In genomic region chr20:61875221-61875885, GRCh38 we compare ENCODE assay signal across 16 cellular contexts.
DNase-seq lines count a peak whose midpoint lies in the region; ATAC-seq and TF ChIP-seq lines count a peak whose summit lies in the region.
"Had no signal": no experiment of that assay in that cellular context is flagged by ENCODE, and none has a peak within 500 bp of the region (broad histone marks: within the 10 kb centered on the region; RNA-seq: fewer than 3 reads in every experiment).

No MANE protein-coding gene starts in this region.

- no peak overlapping the region for H3K9ac ChIP-seq in H9 (ENCODE audit: extremely low read depth, insufficient read length, low read length)
- H3K9ac ChIP-seq in PC-3 (ENCODE audit: low read length): no peak overlapping the region
- H3K9ac ChIP-seq in neuronal stem cell (ENCODE audit: low read depth, low read length, poor library complexity): peak overlapping the region; percentile 30
- H3K9ac ChIP-seq: BLaER1 treated with 17β-estradiol and CSF1 and Interleukin-3, amounts not matched to agents 10 nM and 100 nM had no signal

- no peak overlapping the region for H3K4me2 ChIP-seq in H9 (ENCODE audit: insufficient read depth, insufficient read length, low read length)
- H3K4me2 ChIP-seq in PC-3 (ENCODE audit: low read length): no peak overlapping the region
- no peak overlapping the region for H3K4me2 ChIP-seq in neuronal stem cell (ENCODE audit: insufficient read depth, low read length, poor library complexity, severe bottlenecking)
- H3K4me2 ChIP-seq: BLaER1 treated with 17β-estradiol and CSF1 and Interleukin-3, amounts not matched to agents 10 nM and 100 nM had no signal

- H2BK12ac ChIP-seq in H9 (ENCODE audit: insufficient read length, low read depth, low read length) (no peak overlapping the region), neuronal stem cell (ENCODE audit: low read length) (no peak overlapping the region)

- H4K5ac ChIP-seq in H9 (ENCODE audit: insufficient read length, low read depth, low read length): no peak overlapping the region

- H3K4me3 ChIP-seq in PC-3 (ENCODE audit: low read length): no peak overlapping the region
- H3K4me3 ChIP-seq in neuronal stem cell (ENCODE audit: low read length in 2 of 2): no peak overlapping the region
- H3K4me3 ChIP-seq in spleen: no peak overlapping the region
- H3K4me3 ChIP-seq: adrenal gland; BLaER1 treated with 17β-estradiol and CSF1 and Interleukin-3, amounts not matched to agents 10 nM and 100 nM; cardiac muscle cell; thyroid gland had no signal

- no peak overlapping the region for H2BK120ac ChIP-seq in H9 (ENCODE audit: low read depth, low read length, poor library complexity, severe bottlenecking)
- H2BK120ac ChIP-seq in neuronal stem cell (ENCODE audit: low read depth, low read length): no peak overlapping the region

- H3K27me3 ChIP-seq in H9 (ENCODE audit: insufficient read depth, low read length): peaks cover 2% of the 10 kb centered on the region; the same call in 1 of the 2 replicates
- peaks cover 99% of the 10 kb centered on the region for H3K27me3 ChIP-seq in PC-3 (ENCODE audit: low read length)
- H3K27me3 ChIP-seq in neuronal stem cell (ENCODE audit: control insufficient read depth in 3 of 3, insufficient read depth in 3 of 3, low read depth in 1 of 3, low read length in 3 of 3): no peaks in the 10 kb centered on the region
- no peaks in the 10 kb centered on the region for H3K27me3 ChIP-seq in spleen (replicated peaks in 1 of 7)
- H3K27me3 ChIP-seq: adrenal gland; BLaER1 treated with 17β-estradiol and CSF1 and Interleukin-3, amounts not matched to agents 10 nM and 100 nM; cardiac muscle cell; thyroid gland had no signal

- H3K9me2 ChIP-seq in PC-3 (replicated peaks; ENCODE audit: low read length): no peaks in the 10 kb centered on the region

- peaks cover 0 to 5% (median 3%) of the 10 kb centered on the region in 3 experiments; a peak in 4 of 7 replicates for H3K36me3 Mint-ChIP-seq in H9 (ENCODE audit: insufficient read depth in 1 of 3, low read depth in 3 of 3)
- no peaks in the 10 kb centered on the region for H3K36me3 Mint-ChIP-seq in glutamatergic neuron (ENCODE audit: unreplicated experiment)

- H4K20me1 ChIP-seq in H9 (ENCODE audit: control insufficient read depth, insufficient read depth, insufficient read length) (no peaks in the 10 kb centered on the region), PC-3 (ENCODE audit: low read length) (no peaks in the 10 kb centered on the region)

- peaks cover 21% of the 10 kb centered on the region for H3K27me3 Mint-ChIP-seq in H9 (ENCODE audit: low read depth)
- H3K27me3 Mint-ChIP-seq in glutamatergic neuron (ENCODE audit: unreplicated experiment): peaks cover 9% of the 10 kb centered on the region
- H3K27me3 Mint-ChIP-seq: T-helper 17 cell had no signal

- intact Hi-C loops in PC-3 (cut with micrococcal nuclease) (no loop called here), spleen (cut with DNase I; ENCODE audit: low total_unique reads) (no loop called here)

- no peak for TF ChIP-seq POLR2A in spleen (IDR thresholded peaks at IDR 0.05)

- H4K91ac ChIP-seq in H9 (ENCODE audit: insufficient read length, low read depth, low read length) (no peak overlapping the region), neuronal stem cell (ENCODE audit: low read depth, low read length, poor library complexity) (no peak overlapping the region)

- no peak overlapping the region for H2AK5ac ChIP-seq in H9 (ENCODE audit: insufficient read length, low read length)
- H2AK5ac ChIP-seq in neuronal stem cell (ENCODE audit: low read depth, low read length): peak overlapping the region; percentile 68

- no peaks in the 10 kb centered on the region for H3K23me2 ChIP-seq in H9 (ENCODE audit: insufficient read length, low read depth, low read length, poor library complexity, severe bottlenecking)

- no peaks in the 10 kb centered on the region for H3K36me3 ChIP-seq in PC-3 (ENCODE audit: low read depth, low read length)
- H3K36me3 ChIP-seq in neuronal stem cell (replicated peaks in 1 of 2; ENCODE audit: control insufficient read depth in 2 of 2, insufficient read depth in 2 of 2, low read length in 2 of 2): no peaks in the 10 kb centered on the region
- no peaks in the 10 kb centered on the region for H3K36me3 ChIP-seq in spleen
- H3K36me3 ChIP-seq: adrenal gland; BLaER1 treated with 17β-estradiol and CSF1 and Interleukin-3, amounts not matched to agents 10 nM and 100 nM; cardiac muscle cell; thyroid gland had no signal

- H3F3A ChIP-seq in PC-3 (ENCODE audit: low read length, unreplicated experiment): no peaks in the 10 kb centered on the region

- in situ Hi-C loops in GM13977 (cut with MboI; ENCODE audit: low pct_unique_long_range_greater_than_20kb, low sequenced_read_pairs, unreplicated experiment): no loop called here

- H4K8ac ChIP-seq in H9 (replicated peaks; ENCODE audit: insufficient read length, low read depth, low read length): no peak overlapping the region
- H4K8ac ChIP-seq in neuronal stem cell (ENCODE audit: low read depth, low read length): no peak overlapping the region

- CTCF ChIA-PET in PC-3 (lab: Charles Lee): interaction anchor here (0.5 kb wide), 1 partner anchor 1032 kb away, joined by 9 read pairs; no protein-coding TSS in a partner anchor

- H2BK15ac ChIP-seq in H9 (ENCODE audit: low read depth, low read length) (no peak overlapping the region), neuronal stem cell (ENCODE audit: low read length) (peak overlapping the region; percentile 79)

- ATAC-seq in PC-3: peak; percentile 57
- ATAC-seq: T-helper 17 cell had no signal

- no CpG with 5 or more reads among the region's 25 CpGs for WGBS in H9 (ENCODE audit: extremely low coverage, insufficient read length, low lambda C conversion rate)
- WGBS in neuronal stem cell (ENCODE audit: extremely low coverage in 2 of 2, insufficient read length in 2 of 2, insufficient replicate concordance in 1 of 2), 2 donors: no CpG with 5 or more reads among the region's 25 CpGs
- WGBS in spleen, 5 donors: 77 to 89% (median 84%) methylated on average over 25 of the region's 25 CpGs

- H3K23ac ChIP-seq in H9 (ENCODE audit: insufficient read length, low read depth, low read length): no peak overlapping the region
- peak overlapping the region; percentile 75 for H3K23ac ChIP-seq in neuronal stem cell (ENCODE audit: low read depth, low read length, poor library complexity)

- H3K56ac ChIP-seq in H9 (ENCODE audit: insufficient read length, low read depth, low read length): no peak overlapping the region

- H3K14ac ChIP-seq in H9 (ENCODE audit: insufficient read depth, low read length) (no peak overlapping the region), neuronal stem cell (ENCODE audit: low read length) (peak overlapping the region; percentile 85)

- H3K27ac Mint-ChIP-seq in H9 (no peak overlapping the region), glutamatergic neuron (ENCODE audit: unreplicated experiment) (no peak overlapping the region)
- H3K27ac Mint-ChIP-seq: T-helper 17 cell had no signal

- DNase-seq in H9: peak; percentile 56
- DNase-seq in PC-3: peak; percentile 17
- peak; percentile 65 for DNase-seq in glutamatergic neuron
- DNase-seq in neuronal stem cell (ENCODE audit: low spot score): no peak
- DNase-seq in NCI-H774 (lab: John Stamatoyannopoulos, UW): no peak
- no peak for DNase-seq in GM13977 (ENCODE audit: low spot score)
- no peak for DNase-seq in spleen
- DNase-seq: activated CD4-positive, CD25-positive, alpha-beta regulatory T cell treated with anti-CD3 and anti-CD28 coated beads, Interleukin-2, amount 50 U/mL, for 72 hours; adrenal gland; effector CD4-positive, alpha-beta T cell; NK-92 treated with Interleukin-12 subunit alpha and Interleukin-12 subunit beta, amount 100 ng/mL, for 24 hours; stimulated activated CD4-positive, alpha-beta T cell treated with anti-CD3 and anti-CD28 coated beads, Interleukin-12 subunit alpha, Interleukin-12 subunit beta, amount 100 ng/mL, for 4 hours; T-helper 17 cell; thyroid gland had no signal

- POLR2A ChIA-PET in PC-3 (lab: Charles Lee; ENCODE audit: unreplicated experiment): no interaction called here

- H3K4me1 ChIP-seq in H9 (ENCODE audit: insufficient read depth, low read length) (no peaks in the 10 kb centered on the region), PC-3 (ENCODE audit: insufficient read depth, low read length) (no peaks in the 10 kb centered on the region), neuronal stem cell (ENCODE audit: control insufficient read depth in 2 of 2, insufficient read depth in 1 of 2, low read depth in 1 of 2, low read length in 2 of 2) (no peaks in the 10 kb centered on the region), spleen (no peaks in the 10 kb centered on the region)
- H3K4me1 ChIP-seq: adrenal gland, thyroid gland had no signal

- H3K4me3 Mint-ChIP-seq in H9: no peak overlapping the region
- H3K4me3 Mint-ChIP-seq in glutamatergic neuron (ENCODE audit: unreplicated experiment): no peak overlapping the region
- H3K4me3 Mint-ChIP-seq: T-helper 17 cell had no signal

- no peaks in the 10 kb centered on the region for H3K4me1 Mint-ChIP-seq in H9
- H3K4me1 Mint-ChIP-seq in glutamatergic neuron (ENCODE audit: low read depth, unreplicated experiment): no peaks in the 10 kb centered on the region
- H3K4me1 Mint-ChIP-seq: T-helper 17 cell had no signal

- no peaks in the 10 kb centered on the region for H3K9me3 ChIP-seq in H9 (ENCODE audit: control insufficient read depth, low read depth, low read length)
- H3K9me3 ChIP-seq in PC-3 (ENCODE audit: low read length): peaks cover 4% of the 10 kb centered on the region; the same call in 1 of the 2 replicates
- H3K9me3 ChIP-seq in neuronal stem cell (replicated peaks in 1 of 2; ENCODE audit: control insufficient read depth in 2 of 2, insufficient read depth in 1 of 2, low read depth in 1 of 2, low read length in 2 of 2): peaks cover 8 to 12% of the 10 kb centered on the region in 2 donors
- H3K9me3 ChIP-seq in spleen: peaks cover 0 to 11% (median 0%) of the 10 kb centered on the region in 8 donors
- H3K9me3 ChIP-seq: adrenal gland, thyroid gland had no signal

- H2AFZ ChIP-seq in H9 (ENCODE audit: low read length): no peak overlapping the region
- H2AFZ ChIP-seq in PC-3 (ENCODE audit: low read length): no peak overlapping the region
- H2AFZ ChIP-seq in neuronal stem cell (ENCODE audit: low read length): no peak overlapping the region

- H3K4ac ChIP-seq in H9 (ENCODE audit: low read depth, low read length): no peak overlapping the region
- H3K4ac ChIP-seq in neuronal stem cell (ENCODE audit: low read length): peak overlapping the region; percentile 25

- H3K79me1 ChIP-seq in H9 (ENCODE audit: insufficient read depth, low read depth, low read length, poor library complexity, severe bottlenecking) (no peaks in the 10 kb centered on the region), neuronal stem cell (ENCODE audit: low read depth, low read length) (peaks cover 5% of the 10 kb centered on the region)

- no peak overlapping the region for H3T11ph ChIP-seq in H9 (ENCODE audit: low read length)

- TF ChIP-seq CTCF in H9 (conservative IDR thresholded peaks at IDR 0.05): peak; percentile 47; the same call in 2 of the 3 replicates
- peak; percentile 26; the same call in 1 of the 2 replicates for TF ChIP-seq CTCF in PC-3 (conservative IDR thresholded peaks at IDR 0.05; ENCODE audit: low read depth, low read length)
- no peak for TF ChIP-seq CTCF in glutamatergic neuron (IDR thresholded peaks at IDR 0.05; ENCODE audit: partially characterized antibody, unreplicated experiment)
- no peak for TF ChIP-seq CTCF in GM13977 (IDR thresholded peaks at IDR 0.05; ENCODE audit: extremely low read depth, insufficient read depth, missing control alignments)
- no peak for TF ChIP-seq CTCF in spleen (IDR thresholded peaks at IDR 0.05 in 8 of 11, conservative IDR thresholded peaks at IDR 0.05 in 3 of 11)

- H3K79me2 ChIP-seq in H9 (ENCODE audit: insufficient read depth, low read length) (no peaks in the 10 kb centered on the region), PC-3 (ENCODE audit: low read length) (no peaks in the 10 kb centered on the region)

- BruUV-seq in PC-3 (replicated peaks; lab: Mats Ljungman, UMichigan): no TSS peak

- H3K27ac ChIP-seq in H9 (ENCODE audit: insufficient read length, low read depth, low read length) (no peak overlapping the region), PC-3 (ENCODE audit: low read length) (no peak overlapping the region), neuronal stem cell (replicated peaks; ENCODE audit: low read length) (no peak overlapping the region), spleen (no peak overlapping the region)
- H3K27ac ChIP-seq: adrenal gland; BLaER1 treated with 17β-estradiol and CSF1 and Interleukin-3, amounts not matched to agents 10 nM and 100 nM; cardiac muscle cell; thyroid gland had no signal

- H3K9me3 Mint-ChIP-seq in H9 (peaks cover 12 to 15% of the 10 kb centered on the region in 2 experiments), glutamatergic neuron (ENCODE audit: unreplicated experiment) (peaks cover 13% of the 10 kb centered on the region)

- no peak overlapping the region for H3K18ac ChIP-seq in H9 (ENCODE audit: insufficient read length, low read depth, low read length)
- no peak overlapping the region for H3K18ac ChIP-seq in neuronal stem cell (ENCODE audit: low read length)

- H2BK20ac ChIP-seq in H9 (ENCODE audit: low read depth, low read length, poor library complexity, severe bottlenecking): no peak overlapping the region

- H2BK5ac ChIP-seq in H9 (ENCODE audit: insufficient read length, low read length) (no peak overlapping the region), neuronal stem cell (ENCODE audit: low read length) (no peak overlapping the region)

Comparison
In these comparisons a context has a peak if more than half of its experiments do, and no peak if none do; other contexts are left out.
1. DNase-seq: peak in H9 (single experiment), PC-3 (single experiment) and glutamatergic neuron (single experiment); none in neuronal stem cell (single experiment), NCI-H774 (single experiment), GM13977 (single experiment) and spleen (single experiment).
2. CTCF ChIP-seq: peak in H9 (single experiment) and PC-3 (single experiment); none in glutamatergic neuron (single experiment), GM13977 (single experiment) and spleen (0 of 11).